In the genomic region with DNA sequence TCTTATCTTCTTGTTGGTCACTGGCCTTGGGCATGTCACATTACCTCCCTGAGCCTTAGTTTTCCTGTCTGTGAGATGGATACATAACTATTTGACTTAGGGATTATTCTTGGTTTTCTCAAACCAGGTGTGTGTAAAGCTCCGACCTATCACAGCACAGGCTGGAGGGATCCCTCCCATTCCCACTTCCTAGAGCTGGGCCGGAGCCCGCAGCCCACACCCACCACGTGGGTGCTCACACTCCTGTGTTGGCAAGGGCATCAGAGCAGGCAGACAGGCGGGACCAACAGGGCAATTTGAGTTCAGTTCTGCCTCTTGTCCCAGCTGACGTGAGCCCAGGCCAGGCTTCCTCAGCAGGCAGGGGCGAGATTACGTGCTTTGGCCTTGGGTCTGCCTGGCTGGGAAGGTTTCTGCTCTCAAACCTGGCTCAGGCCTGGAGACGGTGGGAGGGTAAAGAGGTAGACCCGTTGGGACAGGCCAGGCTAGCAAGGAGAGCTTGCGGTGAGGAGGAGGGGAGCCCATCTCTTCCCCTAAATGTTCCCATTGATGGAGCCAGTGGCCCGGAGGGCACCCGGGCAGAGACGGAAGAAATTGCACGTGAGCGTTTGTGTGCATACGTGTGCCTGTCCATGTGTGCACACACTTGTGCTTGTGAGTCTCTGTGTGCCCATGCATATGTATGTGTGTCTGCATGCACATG, we compare ENCODE assay signal across 8 cellular contexts. TPM values are rescaled to one million over a fixed set of nuclear protein-coding genes. Genes with fewer than 3 reads are reported as not detected.
DNase-seq lines count a peak whose midpoint lies in the region; ATAC-seq, FAIRE-seq and TF ChIP-seq lines count a peak whose summit lies in the region.

No MANE protein-coding gene starts in this region.

- peaks cover 30% of the 10 kb centered on the region for H3K4me1 Mint-ChIP-seq in activated T-helper 1 cell treated with anti-CD3 and anti-CD28 coated beads, Interleukin-12 subunit alpha, Interleukin-12 subunit beta, Interleukin-2, Interleukin-4 antibody, amounts not matched to agents 30 ng/mL and 10 ng/mL and 1 ng/mL, durations not matched to agents 14 hours and 24 hours and 36 hours (ENCODE audit: low read depth)

- FAIRE-seq in GM12891 (lab: Jason Lieb, UNC) = no peak

- H3K4me3 Mint-ChIP-seq in activated T-helper 1 cell treated with anti-CD3 and anti-CD28 coated beads, Interleukin-12 subunit alpha, Interleukin-12 subunit beta, Interleukin-2, Interleukin-4 antibody, amounts not matched to agents 30 ng/mL and 10 ng/mL and 1 ng/mL, durations not matched to agents 14 hours and 24 hours and 36 hours = peak overlapping the region; percentile 89

- TF ChIP-seq POLR2A in vagina (IDR thresholded peaks at IDR 0.05) (no peak), GM12891 (IDR thresholded peaks at IDR 0.05; ENCODE audit: low read depth, low read length) (no peak)

- peak overlapping the region; percentile 68 for H3K4me3 ChIP-seq in lower lobe of right lung
- H3K4me3 ChIP-seq in vagina = peak overlapping the region; percentile 34 to 40

- TF ChIP-seq CTCF in lower lobe of right lung (IDR thresholded peaks at IDR 0.05) (no peak), vagina (IDR thresholded peaks at IDR 0.05) (no peak)

- H3K27ac Mint-ChIP-seq in activated T-helper 1 cell treated with anti-CD3 and anti-CD28 coated beads, Interleukin-12 subunit alpha, Interleukin-12 subunit beta, Interleukin-2, Interleukin-4 antibody, amounts not matched to agents 30 ng/mL and 10 ng/mL and 1 ng/mL, durations not matched to agents 14 hours and 24 hours and 36 hours = peak overlapping the region; percentile 53

- ATAC-seq in lower lobe of right lung (peak; percentile 18 to 28), GM19467 (IDR thresholded peaks at IDR 0.05; ENCODE audit: unreplicated experiment) (no peak)

- intact Hi-C loops in activated T-helper 1 cell treated with anti-CD3 and anti-CD28 coated beads, Interleukin-12 subunit alpha, Interleukin-12 subunit beta, Interleukin-2, Interleukin-4 antibody, amounts not matched to agents 30 ng/mL and 10 ng/mL and 1 ng/mL, durations not matched to agents 14 hours and 24 hours and 36 hours (cut with micrococcal nuclease) = no loop called here
- intact Hi-C loops in lower lobe of right lung (cut with DNase I) (no loop called here), vagina (cut with DNase I) (no loop called here)

- H3K4me1 ChIP-seq in lower lobe of right lung (peaks cover 58% of the 10 kb centered on the region), vagina (peaks cover 52% of the 10 kb centered on the region)

- peak; percentile 8 for DNase-seq in stimulated activated CD4-positive, alpha-beta T cell treated with anti-CD3 and anti-CD28 coated beads, Interleukin-15, amount 100 ng/mL, for 24 hours
- no peak for DNase-seq in stimulated activated CD4-positive, alpha-beta T cell treated with anti-CD3 and anti-CD28 coated beads, Interleukin-4, amount 100 ng/mL, for 1 hour
- no peak for DNase-seq in activated T-helper 1 cell treated with anti-CD3 and anti-CD28 coated beads, Interleukin-12 subunit alpha, Interleukin-12 subunit beta, Interleukin-2, Interleukin-4 antibody, amounts not matched to agents 30 ng/mL and 10 ng/mL and 1 ng/mL, durations not matched to agents 14 hours and 24 hours and 36 hours (ENCODE audit: low spot score)
- DNase-seq in lower lobe of right lung = peak; percentile 81
- DNase-seq in vagina (ENCODE audit: extremely low spot score in 2 of 2) = no peak
- no peak for DNase-seq in HuH-7.5 (ENCODE audit: low spot score)
- no peak for DNase-seq in GM12891 (ENCODE audit: insufficient read length, low spot score)

- no peaks in the 10 kb centered on the region for H3K36me3 ChIP-seq in lower lobe of right lung
- H3K36me3 ChIP-seq in vagina = no peaks in the 10 kb centered on the region

- no peaks in the 10 kb centered on the region for H3K9me3 Mint-ChIP-seq in activated T-helper 1 cell treated with anti-CD3 and anti-CD28 coated beads, Interleukin-12 subunit alpha, Interleukin-12 subunit beta, Interleukin-2, Interleukin-4 antibody, amounts not matched to agents 30 ng/mL and 10 ng/mL and 1 ng/mL, durations not matched to agents 14 hours and 24 hours and 36 hours

- peaks cover 4% of the 10 kb centered on the region for H3K36me3 Mint-ChIP-seq in activated T-helper 1 cell treated with anti-CD3 and anti-CD28 coated beads, Interleukin-12 subunit alpha, Interleukin-12 subunit beta, Interleukin-2, Interleukin-4 antibody, amounts not matched to agents 30 ng/mL and 10 ng/mL and 1 ng/mL, durations not matched to agents 14 hours and 24 hours and 36 hours (ENCODE audit: low read depth)

- H3K27me3 ChIP-seq in lower lobe of right lung (ENCODE audit: low read depth) (no peaks in the 10 kb centered on the region), vagina (no peaks in the 10 kb centered on the region)

- H3K27ac ChIP-seq in lower lobe of right lung (peak overlapping the region; percentile 90), vagina (peak overlapping the region; percentile 71)

- no peaks in the 10 kb centered on the region for H3K9me3 ChIP-seq in lower lobe of right lung
- no peaks in the 10 kb centered on the region for H3K9me3 ChIP-seq in vagina

- peaks cover 5% of the 10 kb centered on the region for H3K27me3 Mint-ChIP-seq in activated T-helper 1 cell treated with anti-CD3 and anti-CD28 coated beads, Interleukin-12 subunit alpha, Interleukin-12 subunit beta, Interleukin-2, Interleukin-4 antibody, amounts not matched to agents 30 ng/mL and 10 ng/mL and 1 ng/mL, durations not matched to agents 14 hours and 24 hours and 36 hours (ENCODE audit: insufficient read depth)

TF ChIP-seq in GM12891, 5 proteins besides CTCF, POLR2A, EP300 and RAD21:
- TF ChIP-seq SPI1 (IDR thresholded peaks at IDR 0.05; ENCODE audit: low read depth, low read length) (no peak), POLR2AphosphoS5 (IDR thresholded peaks at IDR 0.05; ENCODE audit: low read depth, low read length) (no peak), PAX5 (IDR thresholded peaks at IDR 0.05; ENCODE audit: insufficient read depth, low read length, severe bottlenecking) (no peak), POU2F2 (IDR thresholded peaks at IDR 0.05; ENCODE audit: low read depth, low read length) (no peak), TAF1 (IDR thresholded peaks at IDR 0.05; ENCODE audit: low read depth, low read length) (no peak)

RNA-seq across cellular contexts. Expression of a gene that starts 0.7 kb away (rescaled TPM):
- total RNA-seq in activated T-helper 1 cell treated with anti-CD3 and anti-CD28 coated beads, Interleukin-12 subunit alpha, Interleukin-12 subunit beta, Interleukin-2, Interleukin-4 antibody, amounts not matched to agents 30 ng/mL and 10 ng/mL and 1 ng/mL, durations not matched to agents 14 hours and 24 hours and 36 hours = 25.4 and 33.6 TPM in 2 replicates
- 73.1 TPM for total RNA-seq in lower lobe of right lung
- 50.6 TPM for total RNA-seq in vagina
- polyA plus RNA-seq in GM12891 (2012; ENCODE audit: low read depth, missing spikeins) = 18.5 TPM

RNA-seq across cellular contexts. Expression of a gene that starts 39.7 kb away (rescaled TPM):
- total RNA-seq in activated T-helper 1 cell treated with anti-CD3 and anti-CD28 coated beads, Interleukin-12 subunit alpha, Interleukin-12 subunit beta, Interleukin-2, Interleukin-4 antibody, amounts not matched to agents 30 ng/mL and 10 ng/mL and 1 ng/mL, durations not matched to agents 14 hours and 24 hours and 36 hours = 0.24 and 0.36 TPM in 2 replicates
- total RNA-seq in lower lobe of right lung = 5.2 TPM
- 15.5 TPM for total RNA-seq in vagina
- 0.23 TPM for polyA plus RNA-seq in GM12891 (2012; ENCODE audit: low read depth, missing spikeins)

Comparison
In these comparisons a context has a peak if more than half of its experiments do, and no peak if none do; other contexts are left out.
1. DNase-seq: peak in stimulated activated CD4-positive, alpha-beta T cell treated with anti-CD3 and anti-CD28 coated beads, Interleukin-15, amount 100 ng/mL, for 24 hours (single experiment) and lower lobe of right lung (single experiment); none in stimulated activated CD4-positive, alpha-beta T cell treated with anti-CD3 and anti-CD28 coated beads, Interleukin-4, amount 100 ng/mL, for 1 hour (single experiment), activated T-helper 1 cell treated with anti-CD3 and anti-CD28 coated beads, Interleukin-12 subunit alpha, Interleukin-12 subunit beta, Interleukin-2, Interleukin-4 antibody, amounts not matched to agents 30 ng/mL and 10 ng/mL and 1 ng/mL, durations not matched to agents 14 hours and 24 hours and 36 hours (single experiment), vagina (0 of 2), HuH-7.5 (single experiment) and GM12891 (single experiment).